Comparison of ENCODE assay signal across 36 cellular contexts in the genomic region with DNA sequence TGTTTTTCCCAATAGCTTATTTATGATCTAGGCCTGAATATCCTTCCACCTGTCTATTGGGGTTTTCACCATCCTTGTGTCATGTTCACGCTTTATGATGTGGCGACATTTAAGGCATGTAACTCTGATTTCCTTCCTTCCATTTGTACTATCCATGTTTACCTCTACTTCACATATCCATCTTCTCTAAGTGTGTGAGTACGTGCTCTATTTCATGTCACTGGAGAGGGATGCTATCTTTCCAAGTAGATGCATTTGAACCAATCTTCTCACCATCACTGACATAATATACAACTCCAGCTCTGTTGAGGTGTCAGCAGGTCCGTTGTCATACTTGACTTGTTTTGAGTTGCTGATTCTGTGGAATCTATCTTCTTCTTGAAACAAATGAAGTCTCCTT.
"Had no signal": no experiment of that assay in that cellular context is flagged by ENCODE, and none has a peak within 500 bp of the region (broad histone marks: within the 10 kb centered on the region; RNA-seq: fewer than 3 reads in every experiment).

No MANE protein-coding gene starts in this region.

- H3K27me3 ChIP-seq: adrenal gland, cardiac muscle cell had no signal

- H3K27me3 Mint-ChIP-seq: activated B cell treated with CpG ODN at 0.5 μM for 24 hours; activated CD4-positive, alpha-beta T cell treated with anti-CD3 and anti-CD28 coated beads, Interleukin-2, amount 10 ng/mL, durations not matched to agents 24 days and 14 days; brain had no signal

- H3K27ac ChIP-seq: adrenal gland, cardiac muscle cell, VCaP had no signal

- H3K36me3 ChIP-seq: adrenal gland, cardiac muscle cell had no signal

- DNase-seq: activated B cell treated with CpG ODN at 0.5 μM for 24 hours; activated CD4-positive, alpha-beta memory T cell treated with anti-CD3 and anti-CD28 coated beads for 36 hours; activated CD4-positive, alpha-beta T cell treated with anti-CD3 and anti-CD28 coated beads for 4 hours; activated CD4-positive, alpha-beta T cell treated with anti-CD3 and anti-CD28 coated beads, Interleukin-2, amount 10 ng/mL, durations not matched to agents 24 days and 14 days; activated CD4-positive, alpha-beta T cell treated with anti-CD3 and anti-CD28 coated beads, Interleukin-2, amount 50 U/mL, for 1 hour; activated CD4-positive, alpha-beta T cell treated with anti-CD3 and anti-CD28 coated beads, Interleukin-2, amount 50 U/mL, for 4 hours; activated CD4-positive, CD25-positive, alpha-beta regulatory T cell treated with anti-CD3 and anti-CD28 coated beads, Interleukin-2, amount 50 U/mL, for 72 hours; activated CD8-positive, alpha-beta memory T cell treated with anti-CD3 and anti-CD28 coated beads, Interleukin-2, amount 50 U/mL, for 4 hours; activated CD8-positive, alpha-beta T cell treated with anti-CD3 and anti-CD28 coated beads for 36 hours; activated effector memory CD4-positive, alpha-beta T cell treated with anti-CD3 and anti-CD28 coated beads, Interleukin-2, amount 50 U/mL, for 16 hours; activated gamma-delta T cell treated with Interleukin-2 at 50 U/mL for 16 hours; activated naive CD4-positive, alpha-beta T cell; activated naive CD4-positive, alpha-beta T cell treated with anti-CD3 and anti-CD28 coated beads for 36 hours; activated naive CD4-positive, alpha-beta T cell treated with anti-CD3 and anti-CD28 coated beads, Interleukin-2, amount 50 U/mL, for 16 hours; activated naive CD8-positive, alpha-beta T cell treated with anti-CD3 and anti-CD28 coated beads for 36 hours; activated T-cell treated with anti-CD3 and anti-CD28 coated beads for 4 hours; activated T-cell treated with anti-CD3 and anti-CD28 coated beads, Interleukin-2, amount 50 U/mL, for 1 hour; activated T-cell treated with anti-CD3 and anti-CD28 coated beads, Interleukin-2, amount 50 U/mL, for 4 hours; activated T-cell treated with anti-CD3 and anti-CD28 coated beads, Interleukin-2, amount 50 U/mL, for 72 hours; adrenal gland; amniotic stem cell; aorta; caudate nucleus; cerebellar nuclear complex; T-helper 1 cell; T-helper 2 cell; T-helper 9 cell had no signal

- H3K4me3 ChIP-seq: adrenal gland, cardiac muscle cell had no signal

- H3K9me3 Mint-ChIP-seq: activated B cell treated with CpG ODN at 0.5 μM for 24 hours; activated CD4-positive, alpha-beta memory T cell treated with anti-CD3 and anti-CD28 coated beads for 36 hours; activated CD4-positive, alpha-beta T cell treated with anti-CD3 and anti-CD28 coated beads, Interleukin-2, amount 10 ng/mL, durations not matched to agents 24 days and 14 days; activated CD8-positive, alpha-beta T cell treated with anti-CD3 and anti-CD28 coated beads for 36 hours; activated naive CD4-positive, alpha-beta T cell treated with anti-CD3 and anti-CD28 coated beads, Interleukin-2, amount 50 U/mL, for 72 hours; activated naive CD8-positive, alpha-beta T cell treated with anti-CD3 and anti-CD28 coated beads for 36 hours; activated T-cell treated with anti-CD3 and anti-CD28 coated beads, Interleukin-2, amount 50 U/mL, for 72 hours; activated T-helper 1 cell treated with anti-CD3 and anti-CD28 coated beads, Interleukin-12 subunit alpha, Interleukin-12 subunit beta, Interleukin-2, Interleukin-4 antibody, amounts not matched to agents 30 ng/mL and 10 ng/mL and 1 ng/mL, durations not matched to agents 14 hours and 24 hours and 36 hours; activated T-helper 17 cell treated with anti-CD3 and anti-CD28 coated beads, Interleukin-2, amount 50 U/mL, for 72 hours; brain; central memory CD8-positive, alpha-beta T cell; T-helper 1 cell treated with Interleukin-12 subunit alpha and Interleukin-12 subunit beta and Interleukin-4 antibody, amounts not matched to agents 30 μg/mL and 1 μg/mL, for 36 hours; T-helper 2 cell treated with Interferon-gamma antibody and Interleukin-4, amounts not matched to agents 5 μg/mL and 100 μg/mL, for 36 hours had no signal

- H3K27ac Mint-ChIP-seq: activated B cell treated with CpG ODN at 0.5 μM for 24 hours; activated CD4-positive, alpha-beta memory T cell treated with anti-CD3 and anti-CD28 coated beads for 36 hours; activated CD4-positive, alpha-beta T cell treated with anti-CD3 and anti-CD28 coated beads, Interleukin-2, amount 10 ng/mL, durations not matched to agents 24 days and 14 days; activated CD8-positive, alpha-beta T cell treated with anti-CD3 and anti-CD28 coated beads for 36 hours; activated naive CD4-positive, alpha-beta T cell treated with anti-CD3 and anti-CD28 coated beads for 36 hours; activated naive CD4-positive, alpha-beta T cell treated with anti-CD3 and anti-CD28 coated beads, Interleukin-2, amount 50 U/mL, for 72 hours; activated naive CD8-positive, alpha-beta T cell treated with anti-CD3 and anti-CD28 coated beads for 36 hours; activated T-cell treated with anti-CD3 and anti-CD28 coated beads, Interleukin-2, amount 50 U/mL, for 72 hours; activated T-helper 1 cell treated with anti-CD3 and anti-CD28 coated beads, Interleukin-12 subunit alpha, Interleukin-12 subunit beta, Interleukin-2, Interleukin-4 antibody, amounts not matched to agents 30 ng/mL and 10 ng/mL and 1 ng/mL, durations not matched to agents 14 hours and 24 hours and 36 hours; activated T-helper 17 cell treated with anti-CD3 and anti-CD28 coated beads, Interleukin-2, amount 50 U/mL, for 72 hours; brain; T-helper 1 cell treated with Interleukin-12 subunit alpha and Interleukin-12 subunit beta and Interleukin-4 antibody, amounts not matched to agents 30 μg/mL and 1 μg/mL, for 36 hours; T-helper 2 cell treated with Interferon-gamma antibody and Interleukin-4, amounts not matched to agents 5 μg/mL and 100 μg/mL, for 36 hours had no signal

- H3K4me1 Mint-ChIP-seq: activated B cell treated with CpG ODN at 0.5 μM for 24 hours; activated CD4-positive, alpha-beta T cell treated with anti-CD3 and anti-CD28 coated beads, Interleukin-2, amount 10 ng/mL, durations not matched to agents 24 days and 14 days; activated naive CD8-positive, alpha-beta T cell treated with anti-CD3 and anti-CD28 coated beads for 36 hours; activated T-helper 17 cell treated with anti-CD3 and anti-CD28 coated beads, Interleukin-2, amount 50 U/mL, for 72 hours; central memory CD8-positive, alpha-beta T cell had no signal

- H3K36me3 Mint-ChIP-seq: activated CD4-positive, alpha-beta memory T cell treated with anti-CD3 and anti-CD28 coated beads for 36 hours; activated naive CD4-positive, alpha-beta T cell treated with anti-CD3 and anti-CD28 coated beads, Interleukin-2, amount 50 U/mL, for 72 hours; activated naive CD8-positive, alpha-beta T cell treated with anti-CD3 and anti-CD28 coated beads for 36 hours; brain had no signal

- H3K4me3 Mint-ChIP-seq: activated B cell treated with CpG ODN at 0.5 μM for 24 hours; activated CD4-positive, alpha-beta memory T cell treated with anti-CD3 and anti-CD28 coated beads for 36 hours; activated CD4-positive, alpha-beta T cell treated with anti-CD3 and anti-CD28 coated beads, Interleukin-2, amount 10 ng/mL, durations not matched to agents 24 days and 14 days; activated CD8-positive, alpha-beta T cell treated with anti-CD3 and anti-CD28 coated beads for 36 hours; activated naive CD4-positive, alpha-beta T cell treated with anti-CD3 and anti-CD28 coated beads for 36 hours; activated naive CD8-positive, alpha-beta T cell treated with anti-CD3 and anti-CD28 coated beads for 36 hours; activated T-cell treated with anti-CD3 and anti-CD28 coated beads, Interleukin-2, amount 50 U/mL, for 4 hours; activated T-cell treated with anti-CD3 and anti-CD28 coated beads, Interleukin-2, amount 50 U/mL, for 72 hours; activated T-helper 1 cell treated with anti-CD3 and anti-CD28 coated beads, Interleukin-12 subunit alpha, Interleukin-12 subunit beta, Interleukin-2, Interleukin-4 antibody, amounts not matched to agents 30 ng/mL and 10 ng/mL and 1 ng/mL, durations not matched to agents 14 hours and 24 hours and 36 hours; activated T-helper 17 cell treated with anti-CD3 and anti-CD28 coated beads, Interleukin-2, amount 50 U/mL, for 72 hours; brain; central memory CD8-positive, alpha-beta T cell; T-helper 1 cell treated with Interleukin-12 subunit alpha and Interleukin-12 subunit beta and Interleukin-4 antibody, amounts not matched to agents 30 μg/mL and 1 μg/mL, for 36 hours; T-helper 2 cell treated with Interferon-gamma antibody and Interleukin-4, amounts not matched to agents 5 μg/mL and 100 μg/mL, for 36 hours had no signal

- H3K4me1 ChIP-seq: adrenal gland had no signal

- ATAC-seq: activated CD8-positive, alpha-beta T cell treated with anti-CD3 and anti-CD28 coated beads for 36 hours; activated naive CD4-positive, alpha-beta T cell treated with anti-CD3 and anti-CD28 coated beads, Interleukin-2, amount 50 U/mL, for 72 hours; activated T-cell treated with anti-CD3 and anti-CD28 coated beads, Interleukin-2, amount 50 U/mL, for 4 hours; activated T-cell treated with anti-CD3 and anti-CD28 coated beads, Interleukin-2, amount 50 U/mL, for 72 hours; activated T-helper 17 cell treated with anti-CD3 and anti-CD28 coated beads, Interleukin-2, amount 50 U/mL, for 72 hours had no signal

- H3K9me3 ChIP-seq: adrenal gland had no signal
